Comparison of ENCODE assay signal across 22 cellular contexts in the genomic region with DNA sequence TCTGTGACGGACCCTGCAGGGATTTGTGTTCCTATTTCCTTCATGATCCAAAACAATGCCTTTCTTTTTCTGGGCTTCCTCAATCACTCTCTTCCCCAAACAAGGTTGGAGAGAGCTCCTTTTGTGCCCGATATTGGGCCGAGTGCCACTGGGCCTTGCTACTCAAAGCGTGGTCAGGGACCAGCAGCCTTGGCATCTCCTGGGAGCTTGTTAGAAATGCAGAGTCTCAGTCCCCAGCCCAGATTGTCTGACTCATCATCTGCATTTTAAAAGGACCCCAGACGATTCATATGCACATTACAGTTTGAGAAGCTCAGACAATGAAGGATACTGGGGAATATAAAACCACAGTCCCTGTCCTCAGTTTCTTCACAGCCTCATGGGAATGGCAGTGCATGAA. TPM values are rescaled to one million over a fixed set of nuclear protein-coding genes. Genes with fewer than 3 reads are reported as not detected.
DNase-seq lines count a peak whose midpoint lies in the region; ATAC-seq and TF ChIP-seq lines count a peak whose summit lies in the region.
"Had no signal": no experiment of that assay in that cellular context is flagged by ENCODE, and none has a peak within 500 bp of the region (broad histone marks: within the 10 kb centered on the region; RNA-seq: fewer than 3 reads in every experiment).

No MANE protein-coding gene starts in this region.

- no peaks in the 10 kb centered on the region for H3K9me3 Mint-ChIP-seq in activated CD8-positive, alpha-beta T cell treated with anti-CD3 and anti-CD28 coated beads for 36 hours
- H3K9me3 Mint-ChIP-seq in activated T-cell treated with anti-CD3 and anti-CD28 coated beads, Interleukin-2, amount 50 U/mL, for 72 hours = no peaks in the 10 kb centered on the region
- H3K9me3 Mint-ChIP-seq: activated CD4-positive, alpha-beta T cell treated with anti-CD3 and anti-CD28 coated beads, Interleukin-2, amount 10 ng/mL, durations not matched to agents 7 days and 5 days; activated naive CD8-positive, alpha-beta T cell treated with anti-CD3 and anti-CD28 coated beads, Interleukin-2, amount 50 U/mL, for 24 hours had no signal

- CTCF ChIA-PET in activated CD8-positive, alpha-beta T cell treated with anti-CD3 and anti-CD28 coated beads for 36 hours (lab: Charles Lee) = interaction anchor here (0.7 to 2.5 kb wide), 6 partner anchors 15 to 108 kb away, joined by 3 to 11 read pairs (median 4); no protein-coding TSS in a partner anchor

- H3K27ac ChIP-seq in WERI-Rb-1 (peak overlapping the region; percentile 16), temporal lobe (ENCODE audit: low read depth, low read length) (peak overlapping the region; percentile 90)
- H3K27ac ChIP-seq: cardiac muscle cell had no signal

- H3K27ac Mint-ChIP-seq in activated CD8-positive, alpha-beta T cell treated with anti-CD3 and anti-CD28 coated beads for 36 hours = no peak overlapping the region
- H3K27ac Mint-ChIP-seq in activated T-cell treated with anti-CD3 and anti-CD28 coated beads, Interleukin-2, amount 50 U/mL, for 72 hours = no peak overlapping the region
- H3K27ac Mint-ChIP-seq: activated CD4-positive, alpha-beta T cell treated with anti-CD3 and anti-CD28 coated beads, Interleukin-2, amount 10 ng/mL, durations not matched to agents 7 days and 5 days; activated naive CD8-positive, alpha-beta T cell treated with anti-CD3 and anti-CD28 coated beads, Interleukin-2, amount 50 U/mL, for 24 hours; IgD-negative memory B cell; nephron progenitor cell had no signal

- intact Hi-C loops in activated CD8-positive, alpha-beta T cell treated with anti-CD3 and anti-CD28 coated beads for 36 hours (cut with micrococcal nuclease) = no loop called here

- POLR2A ChIA-PET in activated CD8-positive, alpha-beta T cell treated with anti-CD3 and anti-CD28 coated beads for 36 hours (lab: Charles Lee) = no interaction called here

- no peak overlapping the region for H3K4me3 Mint-ChIP-seq in activated CD8-positive, alpha-beta T cell treated with anti-CD3 and anti-CD28 coated beads for 36 hours
- no peak overlapping the region for H3K4me3 Mint-ChIP-seq in activated T-cell treated with anti-CD3 and anti-CD28 coated beads, Interleukin-2, amount 50 U/mL, for 72 hours
- H3K4me3 Mint-ChIP-seq: activated CD4-positive, alpha-beta T cell treated with anti-CD3 and anti-CD28 coated beads, Interleukin-2, amount 10 ng/mL, durations not matched to agents 7 days and 5 days; activated naive CD8-positive, alpha-beta T cell treated with anti-CD3 and anti-CD28 coated beads, Interleukin-2, amount 50 U/mL, for 24 hours; IgD-negative memory B cell; nephron progenitor cell had no signal

- H3K4me3 ChIP-seq in WERI-Rb-1 (ENCODE audit: low read depth, low read length) = no peak overlapping the region
- H3K4me3 ChIP-seq: cardiac muscle cell had no signal

- H3K36me3 Mint-ChIP-seq in activated CD8-positive, alpha-beta T cell treated with anti-CD3 and anti-CD28 coated beads for 36 hours (ENCODE audit: low read depth) = no peaks in the 10 kb centered on the region
- no peaks in the 10 kb centered on the region for H3K36me3 Mint-ChIP-seq in activated T-cell treated with anti-CD3 and anti-CD28 coated beads, Interleukin-2, amount 50 U/mL, for 72 hours (ENCODE audit: insufficient read depth in 2 of 2)
- H3K36me3 Mint-ChIP-seq: IgD-negative memory B cell had no signal

- DNase-seq in WERI-Rb-1 (no peak), globus pallidus (ENCODE audit: low spot score) (peak; percentile 87), midbrain (lab: John Stamatoyannopoulos, UW) (peak; percentile 63)
- DNase-seq in activated CD8-positive, alpha-beta T cell treated with anti-CD3 and anti-CD28 coated beads for 36 hours = no peak
- no peak for DNase-seq in activated T-cell treated with anti-CD3 and anti-CD28 coated beads, Interleukin-2, amount 50 U/mL, for 72 hours
- DNase-seq: activated CD4-positive, alpha-beta T cell treated with anti-CD3 and anti-CD28 coated beads, Interleukin-2, amount 10 ng/mL, durations not matched to agents 7 days and 5 days; activated naive CD8-positive, alpha-beta T cell treated with anti-CD3 and anti-CD28 coated beads, Interleukin-2, amount 50 U/mL, for 24 hours; dermis blood vessel endothelial cell; DMS79 treated with DMSO at 0.1 percent for 48 hours; left cardiac atrium; NCI-H774; nephron progenitor cell; retina; Right ventricle myocardium superior had no signal

- TF ChIP-seq CTCF in WERI-Rb-1 (IDR thresholded peaks at IDR 0.05; ENCODE audit: low read depth, low read length) = no peak
- TF ChIP-seq CTCF in activated CD8-positive, alpha-beta T cell treated with anti-CD3 and anti-CD28 coated beads for 36 hours (IDR thresholded peaks at IDR 0.05) = no peak

- ATAC-seq in GM21360 (IDR thresholded peaks at IDR 0.05; ENCODE audit: unreplicated experiment) = no peak
- no peak for ATAC-seq in activated CD8-positive, alpha-beta T cell treated with anti-CD3 and anti-CD28 coated beads for 36 hours
- ATAC-seq in HG02884 (IDR thresholded peaks at IDR 0.05; ENCODE audit: unreplicated experiment) = no peak
- ATAC-seq in activated T-cell treated with anti-CD3 and anti-CD28 coated beads, Interleukin-2, amount 50 U/mL, for 72 hours (replicated peaks in 1 of 2) = no peak
- ATAC-seq: activated naive CD8-positive, alpha-beta T cell treated with anti-CD3 and anti-CD28 coated beads, Interleukin-2, amount 50 U/mL, for 24 hours; left cardiac atrium had no signal

- no peaks in the 10 kb centered on the region for H3K27me3 Mint-ChIP-seq in activated CD8-positive, alpha-beta T cell treated with anti-CD3 and anti-CD28 coated beads for 36 hours
- no peaks in the 10 kb centered on the region for H3K27me3 Mint-ChIP-seq in activated T-cell treated with anti-CD3 and anti-CD28 coated beads, Interleukin-2, amount 50 U/mL, for 72 hours (ENCODE audit: low read depth)
- H3K27me3 Mint-ChIP-seq: activated CD4-positive, alpha-beta T cell treated with anti-CD3 and anti-CD28 coated beads, Interleukin-2, amount 10 ng/mL, durations not matched to agents 7 days and 5 days had no signal

- H3K36me3 ChIP-seq in WERI-Rb-1 = peaks cover 9% of the 10 kb centered on the region
- H3K36me3 ChIP-seq: cardiac muscle cell had no signal

- H3K4me1 Mint-ChIP-seq in activated CD8-positive, alpha-beta T cell treated with anti-CD3 and anti-CD28 coated beads for 36 hours (ENCODE audit: low read depth) = no peaks in the 10 kb centered on the region
- no peaks in the 10 kb centered on the region for H3K4me1 Mint-ChIP-seq in activated T-cell treated with anti-CD3 and anti-CD28 coated beads, Interleukin-2, amount 50 U/mL, for 72 hours (ENCODE audit: low read depth)
- H3K4me1 Mint-ChIP-seq: activated CD4-positive, alpha-beta T cell treated with anti-CD3 and anti-CD28 coated beads, Interleukin-2, amount 10 ng/mL, durations not matched to agents 7 days and 5 days; activated naive CD8-positive, alpha-beta T cell treated with anti-CD3 and anti-CD28 coated beads, Interleukin-2, amount 50 U/mL, for 24 hours; IgD-negative memory B cell had no signal

- no peaks in the 10 kb centered on the region for H3K9me3 ChIP-seq in WERI-Rb-1 (ENCODE audit: severe bottlenecking)

- no peaks in the 10 kb centered on the region for H3K27me3 ChIP-seq in WERI-Rb-1 (ENCODE audit: insufficient read depth, low read depth, severe bottlenecking)
- H3K27me3 ChIP-seq: cardiac muscle cell had no signal

RNA-seq across cellular contexts. Expression of gene ADORA1, which starts 19.9 kb away (rescaled TPM):
- 9.1 TPM for total RNA-seq in temporal lobe
- not detected for total RNA-seq in activated CD8-positive, alpha-beta T cell treated with anti-CD3 and anti-CD28 coated beads for 36 hours
- not detected for total RNA-seq in activated T-cell treated with anti-CD3 and anti-CD28 coated beads, Interleukin-2, amount 50 U/mL, for 72 hours
- total RNA-seq: activated CD4-positive, alpha-beta T cell treated with anti-CD3 and anti-CD28 coated beads, Interleukin-2, amount 10 ng/mL, durations not matched to agents 7 days and 5 days; dermis blood vessel endothelial cell; OCI-LY7; T-helper 1 cell treated with Interleukin-12 subunit alpha and Interleukin-12 subunit beta and Interleukin-4 antibody, amounts not matched to agents 30 ng/mL and 1 ng/mL, for 36 hours had no signal

RNA-seq across cellular contexts. Expression of gene MYBPH, which starts 28.2 kb away (rescaled TPM):
- not detected for total RNA-seq in temporal lobe
- total RNA-seq in activated CD8-positive, alpha-beta T cell treated with anti-CD3 and anti-CD28 coated beads for 36 hours = not detected
- total RNA-seq in activated T-cell treated with anti-CD3 and anti-CD28 coated beads, Interleukin-2, amount 50 U/mL, for 72 hours = not detected
- total RNA-seq: activated CD4-positive, alpha-beta T cell treated with anti-CD3 and anti-CD28 coated beads, Interleukin-2, amount 10 ng/mL, durations not matched to agents 7 days and 5 days; dermis blood vessel endothelial cell; left cardiac atrium; MCF 10A; OCI-LY7; Right ventricle myocardium superior; T-helper 1 cell treated with Interleukin-12 subunit alpha and Interleukin-12 subunit beta and Interleukin-4 antibody, amounts not matched to agents 30 ng/mL and 1 ng/mL, for 36 hours had no signal

RNA-seq across cellular contexts. Expression of gene CHI3L1, which starts 39.1 kb away (rescaled TPM):
- 0.74 TPM for total RNA-seq in temporal lobe
- total RNA-seq in activated CD8-positive, alpha-beta T cell treated with anti-CD3 and anti-CD28 coated beads for 36 hours = not detected
- total RNA-seq in activated T-cell treated with anti-CD3 and anti-CD28 coated beads, Interleukin-2, amount 50 U/mL, for 72 hours = not detected
- total RNA-seq: activated CD4-positive, alpha-beta T cell treated with anti-CD3 and anti-CD28 coated beads, Interleukin-2, amount 10 ng/mL, durations not matched to agents 7 days and 5 days; cardiac muscle cell; OCI-LY7; T-helper 1 cell treated with Interleukin-12 subunit alpha and Interleukin-12 subunit beta and Interleukin-4 antibody, amounts not matched to agents 30 ng/mL and 1 ng/mL, for 36 hours had no signal

Comparison
In these comparisons a context has a peak if more than half of its experiments do, and no peak if none do; other contexts are left out.
1. DNase-seq: peak in globus pallidus (single experiment) and midbrain (single experiment); none in WERI-Rb-1 (single experiment), activated CD8-positive, alpha-beta T cell treated with anti-CD3 and anti-CD28 coated beads for 36 hours (single experiment) and activated T-cell treated with anti-CD3 and anti-CD28 coated beads, Interleukin-2, amount 50 U/mL, for 72 hours (0 of 2).
2. RNA of gene ADORA1, which starts 19.9 kb away (total RNA-seq): 9.1 TPM in temporal lobe (single experiment); not detected in activated CD8-positive, alpha-beta T cell treated with anti-CD3 and anti-CD28 coated beads for 36 hours and not detected in activated T-cell treated with anti-CD3 and anti-CD28 coated beads, Interleukin-2, amount 50 U/mL, for 72 hours; every median in the first group is over 10 times any median in the second.